Comparison of ENCODE assay signal across 9 cellular contexts in the genomic region with DNA sequence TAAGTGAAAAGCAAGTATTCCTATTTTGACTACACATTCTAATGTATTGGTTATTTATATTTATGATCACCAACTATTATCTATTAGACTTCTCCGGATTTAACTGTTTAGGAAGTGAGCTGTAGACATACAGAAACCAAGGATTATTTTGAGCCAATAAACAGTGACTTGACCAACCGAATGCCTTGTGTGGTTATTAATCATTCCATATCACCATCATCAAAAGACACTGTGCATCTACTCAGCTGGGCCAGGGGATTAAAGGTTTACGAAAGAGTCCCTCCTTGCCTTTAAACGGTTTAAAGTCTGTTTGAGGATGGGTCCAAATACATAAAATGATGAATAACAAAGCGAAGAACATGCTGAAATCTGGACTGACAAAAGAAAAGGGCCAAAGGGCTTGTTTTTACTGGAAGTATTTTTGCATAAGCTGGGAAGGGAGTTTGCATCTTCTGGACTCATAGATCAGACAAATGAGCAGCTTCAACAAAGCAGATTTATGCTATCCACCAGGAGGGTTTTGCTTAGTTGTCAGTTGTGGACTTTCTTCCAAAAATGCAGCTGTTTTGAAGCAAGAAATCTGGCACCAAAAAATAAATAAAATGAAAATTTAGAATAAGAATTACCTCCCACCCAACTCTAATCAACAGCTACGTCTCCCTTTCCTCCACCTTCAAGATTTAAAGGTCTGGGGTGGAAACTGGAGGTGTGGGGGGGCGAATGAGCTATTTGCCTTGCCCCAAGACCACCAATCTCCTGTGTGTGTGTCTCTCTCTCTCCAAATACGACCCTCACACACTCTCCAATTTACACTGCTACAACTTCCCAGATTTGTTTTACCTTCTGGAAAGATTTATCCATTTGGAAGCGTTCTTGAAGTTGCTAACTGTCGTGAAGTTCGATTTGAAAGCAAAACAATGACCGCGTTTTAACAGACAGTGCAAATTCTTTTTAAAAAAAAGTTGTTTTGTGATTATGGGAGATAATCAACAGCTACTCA. TPM values are rescaled to one million over a fixed set of nuclear protein-coding genes. Genes with fewer than 3 reads are reported as not detected.
A peak's percentile ranks its signal among the peaks of the same experiment; 100 is the strongest.
DNase-seq lines count a peak whose midpoint lies in the region; ATAC-seq and TF ChIP-seq lines count a peak whose summit lies in the region.
"Had no signal": no experiment of that assay in that cellular context is flagged by ENCODE, and none has a peak within 500 bp of the region (broad histone marks: within the 10 kb centered on the region; RNA-seq: fewer than 3 reads in every experiment).

No MANE protein-coding gene starts in this region.

- H3K36me3 ChIP-seq in ES-I3 (ENCODE audit: insufficient read depth, low read length) (no peaks in the 10 kb centered on the region), PC-9 (ENCODE audit: low read depth) (no peaks in the 10 kb centered on the region), sigmoid colon (no peaks in the 10 kb centered on the region)

- ATAC-seq in HG03095 (IDR thresholded peaks at IDR 0.05; ENCODE audit: unreplicated experiment) (no peak), HG02884 (IDR thresholded peaks at IDR 0.05; ENCODE audit: unreplicated experiment) (no peak)

- WGBS in sigmoid colon, 2 donors, result 22 to 31% methylated on average over 13 of the region's 13 CpGs

- peak overlapping the region; percentile 99 for H3K4me2 ChIP-seq in PC-9

- H3F3A ChIP-seq in PC-9 (ENCODE audit: insufficient read depth, low read depth), result no peaks in the 10 kb centered on the region

- TF ChIP-seq EP300 in sigmoid colon (IDR thresholded peaks at IDR 0.05), result no peak

- no peak overlapping the region for H3K27ac ChIP-seq in PC-9
- peak overlapping the region; percentile 95 to 96 (median 95) for H3K27ac ChIP-seq in sigmoid colon

- BruUV-seq in PC-9 (replicated peaks; lab: Mats Ljungman, UMichigan), result TSS peak; percentile 81

- H3K9me3 ChIP-seq in ES-I3 (ENCODE audit: control insufficient read depth, insufficient read depth, low read length) (no peaks in the 10 kb centered on the region), PC-9 (ENCODE audit: insufficient read depth, low read depth) (no peaks in the 10 kb centered on the region; the same call in 1 of the 2 replicates), sigmoid colon (no peaks in the 10 kb centered on the region)

- CTCF ChIA-PET in PC-9 (lab: Charles Lee), result no interaction called here

- H2AFZ ChIP-seq in PC-9, result peak overlapping the region; percentile 95

- POLR2A ChIA-PET in PC-9 (lab: Charles Lee; ENCODE audit: unreplicated experiment), result interaction anchor here (0.6 to 1.3 kb wide), 3 partner anchors 36 to 386 kb away, joined by 3 to 11 read pairs (median 5); no protein-coding TSS in a partner anchor

- intact Hi-C loops in PC-9 (cut with micrococcal nuclease; ENCODE audit: unreplicated experiment) (loop anchor here (1.0 to 5.0 kb wide), 6 partner anchors 35 to 386 kb away; no protein-coding TSS in a partner anchor), sigmoid colon (cut with DNase I) (loop anchor here (1.0 kb wide), 1 partner anchor 34 kb away; a partner anchor contains a TSS)

- 0 out of 2 replicates have a peak, but pooled peaks cover 5% of the 10 kb centered on the region for H3K4me1 ChIP-seq in ES-I3 (ENCODE audit: insufficient read depth, low read length)
- peaks cover 10% of the 10 kb centered on the region; the same call in 1 of the 2 replicates for H3K4me1 ChIP-seq in PC-9 (replicated peaks; ENCODE audit: insufficient read depth)
- peaks cover 0 to 21% (median 17%) of the 10 kb centered on the region in 4 donors for H3K4me1 ChIP-seq in sigmoid colon

- no peaks in the 10 kb centered on the region for H3K27me3 ChIP-seq in PC-9 (ENCODE audit: insufficient read depth, low read depth)
- no peaks in the 10 kb centered on the region for H3K27me3 ChIP-seq in sigmoid colon

- no peak for TF ChIP-seq POLR2A in sigmoid colon (IDR thresholded peaks at IDR 0.05)

- no peaks in the 10 kb centered on the region for H3K9me2 ChIP-seq in PC-9 (ENCODE audit: insufficient read depth)

- peak overlapping the region; percentile 61; the same call in 1 of the 2 replicates for H3K9ac ChIP-seq in ES-I3 (ENCODE audit: low read depth, low read length)

- no peaks in the 10 kb centered on the region for H4K20me1 ChIP-seq in PC-9 (ENCODE audit: insufficient read depth)

- TF ChIP-seq CTCF in PC-9 (conservative IDR thresholded peaks at IDR 0.05), result no peak
- TF ChIP-seq CTCF in sigmoid colon (IDR thresholded peaks at IDR 0.05), result no peak

- H3K4me3 ChIP-seq in PC-9 (peak overlapping the region; percentile 88), sigmoid colon (peak overlapping the region; percentile 42 to 66 (median 64))

- no peaks in the 10 kb centered on the region for H3K79me2 ChIP-seq in PC-9 (ENCODE audit: low read depth)

- no peak for DNase-seq in PC-9
- peak; percentile 6 for DNase-seq in fibroblast of gingiva (ENCODE audit: low read depth)
- no peak for DNase-seq in sigmoid colon
- no peak for DNase-seq in stimulated activated CD4-positive, alpha-beta T cell treated with anti-CD3 and anti-CD28 coated beads, Interleukin-4, amount 100 ng/mL, for 24 hours
- DNase-seq in NCI-H774 (lab: John Stamatoyannopoulos, UW), result no peak

RNA-seq across cellular contexts. Expression of a gene that starts 33.5 kb away (rescaled TPM):
- total RNA-seq in PC-9 (2021) (4.4 and 5.9 TPM in 2 replicates), sigmoid colon (1 to 10 TPM; 5.3 to 9.1 (median 7.1) TPM)
- 1 to 10 TPM; 4.2 to 4.4 (median 4.2) TPM for polyA plus RNA-seq in sigmoid colon
- total RNA-seq: HT-29 had no signal
